8 cellular contexts compared by ENCODE assay signal in genomic region chr2:191758420-191759199, GRCh38.
DNase-seq lines count a peak whose midpoint lies in the region; ATAC-seq, FAIRE-seq and TF ChIP-seq lines count a peak whose summit lies in the region.

No MANE protein-coding gene starts in this region.

- no peak for TF ChIP-seq POLR2A in K562 (conservative IDR thresholded peaks at IDR 0.05)

- H3K4me2 ChIP-seq in K562 (ENCODE audit: insufficient read depth, low read length): peak overlapping the region; percentile 68

- H3K36me3 Mint-ChIP-seq in HFFc6 (ENCODE audit: low read depth): no peaks in the 10 kb centered on the region; the same call in 1 of the 2 replicates
- H3K36me3 Mint-ChIP-seq in T-helper 2 cell treated with Interferon-gamma antibody and Interleukin-4, amounts not matched to agents 5 μg/mL and 100 μg/mL, for 36 hours (ENCODE audit: low read depth): no peaks in the 10 kb centered on the region

- no peaks in the 10 kb centered on the region for H3K9me3 Mint-ChIP-seq in HFFc6
- H3K9me3 Mint-ChIP-seq in T-helper 2 cell treated with Interferon-gamma antibody and Interleukin-4, amounts not matched to agents 5 μg/mL and 100 μg/mL, for 36 hours: no peaks in the 10 kb centered on the region

- POLR2A ChIA-PET in K562 (lab: Yijun Ruan, JAX): interaction anchor here (0.6 to 0.8 kb wide), 2 partner anchors 1314 to 1838 kb away, joined by 3 to 4 read pairs; no protein-coding TSS in a partner anchor

- no peaks in the 10 kb centered on the region for H3K36me3 ChIP-seq in K562 (ENCODE audit: control insufficient read depth, insufficient read depth, low read length)

- intact Hi-C loops in K562 (cut with micrococcal nuclease): no loop called here

- no peak overlapping the region; a peak in 1 of 4 replicates for H3K9ac ChIP-seq in K562 (ENCODE audit: insufficient read depth in 1 of 2, low read depth in 2 of 2, low read length in 2 of 2)

- no TSS peak for BruUV-seq in K562 (replicated peaks; lab: Mats Ljungman, UMichigan)

- TF ChIP-seq RAD21 in K562 (CRISPR knock-in tag; conservative IDR thresholded peaks at IDR 0.05 in 1 of 2, IDR thresholded peaks at IDR 0.05 in 1 of 2): peak in 1 of 2 experiments; percentile 53; a peak in 3 of 4 replicates

- TF ChIP-seq EP300 in K562 (IDR thresholded peaks at IDR 0.05; ENCODE audit: low read length): no peak

- no peaks in the 10 kb centered on the region for H3K79me2 ChIP-seq in K562 (ENCODE audit: control insufficient read depth, insufficient read depth, low read length)

- H3K9me3 ChIP-seq in K562 (replicated peaks; ENCODE audit: control insufficient read depth, insufficient read depth, low read depth, low read length): no peaks in the 10 kb centered on the region

- no peaks in the 10 kb centered on the region for H3K9me1 ChIP-seq in K562 (ENCODE audit: control insufficient read depth, insufficient read depth, low read length)

- peak overlapping the region; percentile 88 for H2AFZ ChIP-seq in K562 (ENCODE audit: low read depth, low read length)

- DNase-seq in NCI-H524 (lab: John Stamatoyannopoulos, UW) (peak; percentile 1 to 42), NCI-H524 treated with DMSO at 0.1 percent for 48 hours (lab: John Stamatoyannopoulos, UW) (no peak), HFFc6 (peak; percentile 37), M059J (ENCODE audit: low read depth) (peak; percentile 79), K562 (ENCODE audit: extremely low read depth in 1 of 4, low spot score in 3 of 4) (peak; percentile 51 to 80 (median 68)), kidney glomerular epithelial cell (lab: John Stamatoyannopoulos, UW) (peak; percentile 69)
- DNase-seq in T-helper 2 cell treated with Interferon-gamma antibody and Interleukin-4, amounts not matched to agents 5 μg/mL and 100 μg/mL, for 36 hours (ENCODE audit: low spot score): peak; percentile 20
- DNase-seq in stimulated activated CD8-positive, alpha-beta memory T cell treated with anti-CD3 and anti-CD28 coated beads, Interleukin-4, amount 100 ng/mL, for 4 hours (ENCODE audit: low read depth in 2 of 2, low spot score in 1 of 2): peak; percentile 7 to 9

- WGBS in K562 (ENCODE audit: insufficient coverage, low coverage, missing lambda C conversion rate): 24% methylated on average over 13 of the region's 13 CpGs

- FAIRE-seq in K562 (lab: Jason Lieb, UNC): peak; percentile 94

- H3K27me3 Mint-ChIP-seq in HFFc6 (ENCODE audit: insufficient read depth): peaks cover 5% of the 10 kb centered on the region; the same call in 1 of the 2 replicates
- H3K27me3 Mint-ChIP-seq in T-helper 2 cell treated with Interferon-gamma antibody and Interleukin-4, amounts not matched to agents 5 μg/mL and 100 μg/mL, for 36 hours (ENCODE audit: low read depth): peaks cover 14% of the 10 kb centered on the region

- in situ Hi-C loops in K562 (cut with MboI): no loop called here

- no peak overlapping the region for H3K27ac Mint-ChIP-seq in HFFc6
- H3K27ac Mint-ChIP-seq in T-helper 2 cell treated with Interferon-gamma antibody and Interleukin-4, amounts not matched to agents 5 μg/mL and 100 μg/mL, for 36 hours: no peak overlapping the region

- H3K4me1 ChIP-seq in K562 (replicated peaks in 1 of 2; ENCODE audit: control insufficient read depth in 2 of 2, insufficient read depth in 2 of 2, low read length in 2 of 2): peaks cover 0 to 8% of the 10 kb centered on the region in 2 experiments; a peak in 4 of 5 replicates

- no peaks in the 10 kb centered on the region for H4K20me1 ChIP-seq in K562 (replicated peaks; ENCODE audit: control insufficient read depth, insufficient read depth, low read length)

- peak; percentile 100 for ATAC-seq in K562

- CTCF ChIA-PET in K562 (lab: Yijun Ruan, JAX; ENCODE audit: low intra/inter-chr PET ratio): no interaction called here

- no peak overlapping the region for H3K27ac ChIP-seq in K562 (ENCODE audit: extremely low read depth, low read depth, low read length)

- H3K4me1 Mint-ChIP-seq in HFFc6 (ENCODE audit: low read depth): peaks cover 10% of the 10 kb centered on the region
- peaks cover 2% of the 10 kb centered on the region for H3K4me1 Mint-ChIP-seq in T-helper 2 cell treated with Interferon-gamma antibody and Interleukin-4, amounts not matched to agents 5 μg/mL and 100 μg/mL, for 36 hours (ENCODE audit: low read depth)

- H3K27me3 ChIP-seq in K562 (ENCODE audit: control insufficient read depth in 2 of 2, insufficient read depth in 2 of 2, low read length in 2 of 2): no peaks in the 10 kb centered on the region

- peak overlapping the region; percentile 65 for H3K4me3 Mint-ChIP-seq in HFFc6
- peak overlapping the region; percentile 18 for H3K4me3 Mint-ChIP-seq in T-helper 2 cell treated with Interferon-gamma antibody and Interleukin-4, amounts not matched to agents 5 μg/mL and 100 μg/mL, for 36 hours

- H3K4me3 ChIP-seq in K562: no peak overlapping the region

- TF ChIP-seq CTCF in HFFc6 (IDR thresholded peaks at IDR 0.05) (peak; percentile 83), K562 (IDR thresholded peaks at IDR 0.05 in 2 of 3, conservative IDR thresholded peaks at IDR 0.05 in 1 of 3; ENCODE audit: insufficient read depth in 2 of 3, low read depth in 1 of 3, low read length in 3 of 3) (peak; percentile 64 to 77 (median 64))

TF ChIP-seq in K562, 482 proteins besides CTCF, POLR2A, EP300 and RAD21 (continues in another document):
- TF ChIP-seq POLR2H (tag; IDR thresholded peaks at IDR 0.05; ENCODE audit: low read depth) (no peak), TAF15 (IDR thresholded peaks at IDR 0.05; ENCODE audit: low read depth, low read length) (no peak), CTCFL (IDR thresholded peaks at IDR 0.05; ENCODE audit: borderline replicate concordance, insufficient read depth, low read depth, low read length, poor library complexity, severe bottlenecking) (peak; percentile 61), ZNF24 (IDR thresholded peaks at IDR 0.05) (no peak), PKNOX1 (IDR thresholded peaks at IDR 0.05) (peak; percentile 27; the same call in 1 of the 2 replicates), RCOR1 (IDR thresholded peaks at IDR 0.05; ENCODE audit: borderline replicate concordance in 1 of 2, low read depth in 2 of 2, low read length in 2 of 2) (peak in 1 of 2 experiments; percentile 62; a peak in 1 of 4 replicates), L3MBTL2 (IDR thresholded peaks at IDR 0.05) (0 out of 2 replicates have a peak, but pooled peaks have one; percentile 28), ETS1 (conservative IDR thresholded peaks at IDR 0.05; ENCODE audit: control insufficient read depth, low read depth, low read length) (no peak), THRA (IDR thresholded peaks at IDR 0.05) (no peak), HMBOX1 (IDR thresholded peaks at IDR 0.05) (no peak), KLF6 (CRISPR knock-in tag; IDR thresholded peaks at IDR 0.05; ENCODE audit: borderline replicate concordance) (no peak)
